ENCODE assay signal across 11 cellular contexts in genomic region chr22:21697866-21698265, GRCh38.
DNase-seq lines count a peak whose midpoint lies in the region; ATAC-seq and TF ChIP-seq lines count a peak whose summit lies in the region.
"Had no signal": no experiment of that assay in that cellular context is flagged by ENCODE, and none has a peak within 500 bp of the region (broad histone marks: within the 10 kb centered on the region; RNA-seq: fewer than 3 reads in every experiment).

No MANE protein-coding gene starts in this region.

- no peak overlapping the region for H2AFZ ChIP-seq in parathyroid adenoma

- H3K27me3 ChIP-seq in adipocyte (replicated peaks; ENCODE audit: control insufficient read depth, insufficient read depth, low read length) (no peaks in the 10 kb centered on the region), parathyroid adenoma (ENCODE audit: control insufficient read depth, insufficient read depth, low read length) (no peaks in the 10 kb centered on the region)

- no peak for ATAC-seq in GM21447 (IDR thresholded peaks at IDR 0.05; ENCODE audit: unreplicated experiment)
- ATAC-seq in GM21825 (IDR thresholded peaks at IDR 0.05; ENCODE audit: unreplicated experiment), result no peak
- no peak for ATAC-seq in GM19395 (IDR thresholded peaks at IDR 0.05; ENCODE audit: unreplicated experiment)
- no peak for ATAC-seq in GM21528 (IDR thresholded peaks at IDR 0.05; ENCODE audit: low FRiP score, unreplicated experiment)

- peaks cover 9% of the 10 kb centered on the region for H3K4me1 ChIP-seq in adipocyte (ENCODE audit: control insufficient read depth, insufficient read depth, low read length)
- peaks cover 47% of the 10 kb centered on the region for H3K4me1 ChIP-seq in parathyroid adenoma

- DNase-seq in AG10803 (ENCODE audit: low read depth) (peak; percentile 47), adipocyte (ENCODE audit: low read depth) (peak; percentile 71), fibroblast of pulmonary artery (ENCODE audit: low read depth) (peak; percentile 29)
- DNase-seq: HCEC 1CT, NCI-H1105, T-helper 2 cell had no signal

- H3K4me2 ChIP-seq in parathyroid adenoma (ENCODE audit: low read length), result no peak overlapping the region

- peak overlapping the region; percentile 92 for H3K27ac ChIP-seq in parathyroid adenoma

- H3K36me3 ChIP-seq in adipocyte (ENCODE audit: control insufficient read depth, insufficient read depth, low read length, severe bottlenecking) (peaks cover 52% of the 10 kb centered on the region), parathyroid adenoma (ENCODE audit: control insufficient read depth, insufficient read depth, low read length) (no peaks in the 10 kb centered on the region)

- H3K79me2 ChIP-seq in parathyroid adenoma, result no peaks in the 10 kb centered on the region

- H3K4me3 ChIP-seq in AG10803 (ENCODE audit: low read length), result no peak overlapping the region
- H3K4me3 ChIP-seq in adipocyte (ENCODE audit: low read length), result no peak overlapping the region
- H3K4me3 ChIP-seq in fibroblast of pulmonary artery (replicated peaks; ENCODE audit: low read depth, low read length), result no peak overlapping the region
- H3K4me3 ChIP-seq in parathyroid adenoma (ENCODE audit: low read depth, low read length), result no peak overlapping the region

- no peak overlapping the region for H3K9ac ChIP-seq in adipocyte (ENCODE audit: low read length)
- H3K9ac ChIP-seq in parathyroid adenoma, result no peak overlapping the region

- no peak for TF ChIP-seq CTCF in AG10803 (conservative IDR thresholded peaks at IDR 0.05; ENCODE audit: low read length)
- TF ChIP-seq CTCF in fibroblast of pulmonary artery (IDR thresholded peaks at IDR 0.05; ENCODE audit: low read length, missing control alignments), result no peak
- TF ChIP-seq CTCF in parathyroid adenoma (IDR thresholded peaks at IDR 0.05), result no peak

- H3K9me3 ChIP-seq in adipocyte (ENCODE audit: control insufficient read depth, low read length), result no peaks in the 10 kb centered on the region
- H3K9me3 ChIP-seq in parathyroid adenoma (ENCODE audit: control insufficient read depth, low read length), result no peaks in the 10 kb centered on the region
